1 cellular context compared by ENCODE assay signal in genomic region chr16:2483939-2484897, GRCh38.
A peak's percentile ranks its signal among the peaks of the same experiment; 100 is the strongest.
TF ChIP-seq lines count a peak whose summit lies in the region.

No MANE protein-coding gene starts in this region.

TF ChIP-seq in K562, 482 proteins besides CTCF, POLR2A, EP300 and RAD21:
- 0 out of 2 replicates have a peak, but pooled peaks have one; percentile 8 for TF ChIP-seq KAT7 (CRISPR knock-in tag; IDR thresholded peaks at IDR 0.05; ENCODE audit: borderline replicate concordance)
- no peak for TF ChIP-seq IFI16 (CRISPR knock-in tag; IDR thresholded peaks at IDR 0.05)
- TF ChIP-seq CHD2 (IDR thresholded peaks at IDR 0.05; ENCODE audit: low read depth, low read length): no peak
- no peak for TF ChIP-seq ZNF518B (CRISPR knock-in tag; IDR thresholded peaks at IDR 0.05)
- TF ChIP-seq, protein P1, sequence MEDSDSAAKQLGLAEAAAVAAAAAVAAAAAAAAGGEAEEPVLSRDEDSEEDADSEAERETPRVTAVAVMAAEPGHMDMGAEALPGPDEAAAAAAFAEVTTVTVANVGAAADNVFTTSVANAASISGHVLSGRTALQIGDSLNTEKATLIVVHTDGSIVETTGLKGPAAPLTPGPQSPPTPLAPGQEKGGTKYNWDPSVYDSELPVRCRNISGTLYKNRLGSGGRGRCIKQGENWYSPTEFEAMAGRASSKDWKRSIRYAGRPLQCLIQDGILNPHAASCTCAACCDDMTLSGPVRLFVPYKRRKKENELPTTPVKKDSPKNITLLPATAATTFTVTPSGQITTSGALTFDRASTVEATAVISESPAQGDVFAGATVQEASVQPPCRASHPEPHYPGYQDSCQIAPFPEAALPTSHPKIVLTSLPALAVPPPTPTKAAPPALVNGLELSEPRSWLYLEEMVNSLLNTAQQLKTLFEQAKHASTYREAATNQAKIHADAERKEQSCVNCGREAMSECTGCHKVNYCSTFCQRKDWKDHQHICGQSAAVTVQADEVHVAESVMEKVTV (CRISPR knock-in tag; IDR thresholded peaks at IDR 0.05): 0 out of 2 replicates have a peak, but pooled peaks have one; percentile 7
- no peak for TF ChIP-seq SP1 (CRISPR knock-in tag; IDR thresholded peaks at IDR 0.05)
- TF ChIP-seq PHTF2 (CRISPR knock-in tag; IDR thresholded peaks at IDR 0.05): no peak
- TF ChIP-seq CHD7 (IDR thresholded peaks at IDR 0.05; ENCODE audit: low read depth, low read length): no peak
- peak; percentile 36; the same call in 1 of the 2 replicates for TF ChIP-seq ZFX (CRISPR knock-in tag; IDR thresholded peaks at IDR 0.05)
